Comparison of ENCODE assay signal across 8 cellular contexts in the genomic region with DNA sequence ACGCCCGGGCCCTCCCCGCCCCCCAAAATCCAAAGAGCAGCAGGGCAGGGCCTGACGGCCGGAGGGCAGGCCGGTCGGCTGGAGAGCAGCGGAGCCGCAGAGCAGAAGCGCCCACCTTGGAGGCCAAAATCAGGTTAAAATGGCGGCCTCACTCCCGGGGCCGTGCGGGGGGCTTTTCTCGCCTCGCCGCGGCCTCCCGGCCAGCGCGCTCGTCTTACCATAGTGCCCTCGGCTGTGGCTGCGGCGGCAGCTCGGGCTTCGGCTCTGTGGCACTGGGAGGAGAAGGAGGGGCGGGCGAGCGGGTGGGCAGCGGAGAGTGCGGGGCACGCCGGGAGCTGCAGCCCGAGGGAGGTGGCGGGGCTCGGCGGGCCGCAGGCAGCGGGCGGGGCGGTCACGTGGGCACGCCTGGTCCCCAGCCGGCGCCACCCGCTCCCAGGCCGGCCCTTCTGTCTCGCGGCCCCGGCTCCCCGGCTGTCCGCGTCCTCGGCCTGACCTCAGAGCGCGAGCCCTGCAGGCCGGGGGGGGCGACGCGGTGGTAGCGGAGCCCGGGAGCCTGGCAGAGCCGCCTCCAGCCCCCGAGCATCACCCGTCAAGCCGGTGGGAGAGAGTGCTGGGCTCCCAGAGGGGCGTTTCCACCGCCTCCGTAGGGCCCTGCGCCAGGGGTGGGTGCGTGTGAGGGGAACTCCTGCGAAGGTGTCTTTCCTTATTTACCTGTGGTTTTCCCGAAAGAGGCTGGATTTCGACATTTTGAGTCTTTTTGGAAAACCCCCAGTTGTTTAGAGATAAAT. TPM values are rescaled to one million over a fixed set of nuclear protein-coding genes. Genes with fewer than 3 reads are reported as not detected.
DNase-seq lines count a peak whose midpoint lies in the region; ATAC-seq and TF ChIP-seq lines count a peak whose summit lies in the region.

A gene (minus strand): TSS at position 274 of the 788 bp plus-strand sequence. CDS start 53 bp downstream, at position 221.

- H3F3A ChIP-seq in OCI-LY1 (ENCODE audit: insufficient read depth, low read length), result 0 out of 2 replicates have a peak, but pooled peaks cover 4% of the 10 kb centered on the region

- H3K4me1 ChIP-seq in HUES6 (ENCODE audit: control insufficient read depth, insufficient read depth, low read length) (peaks cover 5% of the 10 kb centered on the region; the same call in 1 of the 2 replicates), OCI-LY1 (ENCODE audit: insufficient read depth, low read length, severe bottlenecking) (peaks cover 49% of the 10 kb centered on the region), mucosa of rectum (ENCODE audit: control insufficient read depth in 2 of 2, insufficient read depth in 2 of 2, low read length in 2 of 2) (peaks cover 0 to 8% of the 10 kb centered on the region in 2 donors)

- H3K4me3 ChIP-seq in HUES6 (ENCODE audit: low read depth, low read length) (peak within 1 kb of the TSS; percentile 97), OCI-LY1 (ENCODE audit: low read depth, low read length, poor library complexity, severe bottlenecking) (peak within 1 kb of the TSS; percentile 99), epithelial cell of proximal tubule (ENCODE audit: low read depth, low read length) (peak within 1 kb of the TSS; percentile 83), mucosa of rectum (ENCODE audit: low read length in 2 of 2) (peak within 1 kb of the TSS; percentile 86 to 87)

- H3K36me3 ChIP-seq in HUES6 (ENCODE audit: control insufficient read depth, insufficient read depth, low read length), result peaks cover 16% of the 10 kb centered on the region
- peaks cover 19% of the 10 kb centered on the region; the same call in 1 of the 2 replicates for H3K36me3 ChIP-seq in OCI-LY1 (ENCODE audit: insufficient read depth, low read length)
- H3K36me3 ChIP-seq in mucosa of rectum (ENCODE audit: control insufficient read depth in 2 of 2, insufficient read depth in 2 of 2, low read length in 2 of 2), result peaks cover 0 to 9% of the 10 kb centered on the region in 2 donors

- no peaks in the 10 kb centered on the region for H4K20me1 ChIP-seq in OCI-LY1 (ENCODE audit: insufficient read depth, low read length)

- H3K27me3 ChIP-seq in HUES6 (ENCODE audit: control insufficient read depth, insufficient read depth, low read length), result peaks cover 9% of the 10 kb centered on the region
- no peaks in the 10 kb centered on the region for H3K27me3 ChIP-seq in OCI-LY1 (ENCODE audit: insufficient read depth, low read length)
- H3K27me3 ChIP-seq in mucosa of rectum (ENCODE audit: control insufficient read depth in 2 of 2, insufficient read depth in 2 of 2, low read length in 2 of 2), result no peaks in the 10 kb centered on the region

- H3K27ac ChIP-seq in HUES6 (ENCODE audit: low read depth, low read length) (peak within 1 kb of the TSS; percentile 93), OCI-LY1 (ENCODE audit: low read depth, low read length, poor library complexity, severe bottlenecking) (peak within 1 kb of the TSS; percentile 58), mucosa of rectum (ENCODE audit: low read depth in 2 of 2, low read length in 2 of 2) (peak within 1 kb of the TSS; percentile 89 to 91)

- H3K9me3 ChIP-seq in HUES6 (ENCODE audit: control insufficient read depth, insufficient read depth, low read depth, low read length) (no peaks in the 10 kb centered on the region), OCI-LY1 (ENCODE audit: low read length) (no peaks in the 10 kb centered on the region), mucosa of rectum (ENCODE audit: control insufficient read depth in 2 of 2, low read length in 2 of 2) (no peaks in the 10 kb centered on the region)

- H3K9ac ChIP-seq in HUES6 (ENCODE audit: low read length) (peak within 1 kb of the TSS; percentile 93), OCI-LY1 (ENCODE audit: low read length) (peak within 1 kb of the TSS; percentile 93), mucosa of rectum (ENCODE audit: low read depth in 1 of 2, low read length in 2 of 2) (peak within 1 kb of the TSS; percentile 81 to 84)

- DNase-seq in D341Med (ENCODE audit: low spot score) (peak; percentile 98), epithelial cell of proximal tubule (ENCODE audit: low read depth) (no peak)
- DNase-seq in activated T-cell treated with anti-CD3 and anti-CD28 coated beads, Interleukin-2, amount 50 U/mL, for 1 hour, result peak; percentile 73
- DNase-seq in stimulated activated CD8-positive, alpha-beta memory T cell treated with anti-CD3 and anti-CD28 coated beads, Interleukin-4, amount 100 ng/mL, for 4 hours (ENCODE audit: low read depth in 2 of 2, low spot score in 1 of 2), result peak; percentile 33 to 41

- H2AFZ ChIP-seq in OCI-LY1 (ENCODE audit: low read length), result peak within 1 kb of the TSS; percentile 1; the same call in 1 of the 2 replicates

- H3K79me2 ChIP-seq in OCI-LY1 (ENCODE audit: insufficient read depth, low read length), result peaks cover 19% of the 10 kb centered on the region

- ATAC-seq in GM21390 (IDR thresholded peaks at IDR 0.05; ENCODE audit: unreplicated experiment), result peak; percentile 84

- H3K9me2 ChIP-seq in OCI-LY1 (ENCODE audit: low read depth, low read length), result no peaks in the 10 kb centered on the region

- TF ChIP-seq CTCF in OCI-LY1 (IDR thresholded peaks at IDR 0.05; ENCODE audit: low read length), result no peak
- TF ChIP-seq CTCF in epithelial cell of proximal tubule (conservative IDR thresholded peaks at IDR 0.05; ENCODE audit: low read depth, low read length), result no peak

- H3K4me2 ChIP-seq in OCI-LY1 (ENCODE audit: low read length), result peak within 1 kb of the TSS; percentile 90

RNA-seq across cellular contexts. Expression of the gene that starts here (rescaled TPM):
- total RNA-seq in epithelial cell of proximal tubule, result 54.7 and 67.7 TPM in 2 replicates
